ENCODE assay signal across 1 cellular context in genomic region chr7:129866251-129866650, GRCh38.
TF ChIP-seq lines count a peak whose summit lies in the region.

No MANE protein-coding gene starts in this region.

TF ChIP-seq in IMR-90, 13 proteins besides CTCF, POLR2A, EP300 and RAD21 (continued from another document):
- TF ChIP-seq ELK1 (IDR thresholded peaks at IDR 0.05; ENCODE audit: borderline replicate concordance, low read depth, low read length), result no peak
- no peak for TF ChIP-seq MAFK (IDR thresholded peaks at IDR 0.05; ENCODE audit: low read depth, low read length)
- no peak for TF ChIP-seq MXI1 (IDR thresholded peaks at IDR 0.05; ENCODE audit: borderline replicate concordance, low read depth, low read length)
- no peak for TF ChIP-seq RCOR1 (IDR thresholded peaks at IDR 0.05; ENCODE audit: insufficient replicate concordance, low read length)
- TF ChIP-seq MAZ (IDR thresholded peaks at IDR 0.05; ENCODE audit: borderline replicate concordance, low read depth, low read length), result no peak
- no peak for TF ChIP-seq CEBPB (IDR thresholded peaks at IDR 0.05; ENCODE audit: low read depth, low read length)
- TF ChIP-seq RFX5 (IDR thresholded peaks at IDR 0.05; ENCODE audit: low read depth, low read length), result no peak
- TF ChIP-seq CHD1 (IDR thresholded peaks at IDR 0.05; ENCODE audit: low read depth, low read length), result no peak
- no peak for TF ChIP-seq BHLHE40 (IDR thresholded peaks at IDR 0.05; ENCODE audit: low read depth, low read length)
- TF ChIP-seq NFE2L2 (IDR thresholded peaks at IDR 0.05; ENCODE audit: low read depth, low read length), result no peak
TF ChIP-seq in IMR-90: peak in this region for 0.
